ENCODE assay signal across 8 cellular contexts in the genomic region with DNA sequence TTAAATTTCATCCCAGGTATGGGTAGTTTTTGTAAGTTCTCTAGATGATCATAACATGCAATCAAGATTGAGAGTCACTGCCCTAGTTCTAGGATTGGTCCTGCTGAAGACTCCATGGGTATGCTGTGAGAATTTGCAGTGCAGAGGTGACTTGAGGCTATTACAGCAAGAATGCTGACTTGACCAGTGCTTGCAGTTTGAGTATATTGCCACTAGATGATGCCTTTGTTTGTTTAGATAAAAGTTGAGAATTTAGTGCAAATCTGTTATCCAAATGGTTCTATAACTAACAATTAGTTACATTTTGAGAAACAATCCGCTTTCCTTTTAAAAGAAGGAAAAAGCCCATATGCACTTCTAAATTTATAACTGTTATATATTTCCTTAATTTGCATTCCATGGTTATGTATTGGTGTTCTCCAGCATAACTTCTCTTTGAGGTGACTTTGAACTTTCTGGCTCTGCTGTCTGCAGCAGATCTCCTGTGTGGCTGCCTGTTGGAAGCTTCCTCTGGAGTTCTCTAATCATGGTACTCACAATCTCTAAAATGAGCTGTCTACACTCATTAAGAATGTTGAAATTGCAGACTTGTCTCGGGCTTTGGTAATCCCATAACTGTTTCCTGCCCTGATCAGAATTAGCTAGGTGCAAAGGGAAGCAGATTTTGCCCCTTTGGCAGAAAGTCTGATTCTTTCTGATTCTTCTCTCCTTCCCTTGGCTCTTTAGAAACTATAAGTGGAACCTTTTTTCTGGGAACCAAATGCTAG. TPM values are rescaled to one million over a fixed set of nuclear protein-coding genes. Genes with fewer than 3 reads are reported as not detected.
DNase-seq lines count a peak whose midpoint lies in the region; ATAC-seq and TF ChIP-seq lines count a peak whose summit lies in the region.

No MANE protein-coding gene starts in this region.

- no peaks in the 10 kb centered on the region for H3K4me1 Mint-ChIP-seq in type B pancreatic cell (ENCODE audit: unreplicated experiment)
- peaks cover 3% of the 10 kb centered on the region for H3K4me1 Mint-ChIP-seq in activated T-cell treated with anti-CD3 and anti-CD28 coated beads, Interleukin-2, amount 50 U/mL, for 4 hours (ENCODE audit: low read depth)

- no peak overlapping the region for H3K27ac Mint-ChIP-seq in type B pancreatic cell

- H3K9me3 ChIP-seq in AG04450 (ENCODE audit: control insufficient read depth, insufficient read depth, low read length) = no peaks in the 10 kb centered on the region
- no peaks in the 10 kb centered on the region for H3K9me3 ChIP-seq in Peyer's patch

- intact Hi-C loops in sciatic nerve (cut with DNase I) = no loop called here

- no peak overlapping the region for H3K4me3 Mint-ChIP-seq in type B pancreatic cell
- no peak overlapping the region for H3K4me3 Mint-ChIP-seq in activated T-cell treated with anti-CD3 and anti-CD28 coated beads, Interleukin-2, amount 50 U/mL, for 4 hours

- H3K36me3 Mint-ChIP-seq in type B pancreatic cell = peaks cover 10% of the 10 kb centered on the region
- H3K36me3 Mint-ChIP-seq in activated T-cell treated with anti-CD3 and anti-CD28 coated beads, Interleukin-2, amount 50 U/mL, for 4 hours (ENCODE audit: insufficient read depth) = no peaks in the 10 kb centered on the region

- no peak for TF ChIP-seq POLR2A in Peyer's patch (IDR thresholded peaks at IDR 0.05)

- TF ChIP-seq CTCF in AG04450 (IDR thresholded peaks at IDR 0.05; ENCODE audit: low read depth, low read length) (peak; percentile 78), GM12875 (IDR thresholded peaks at IDR 0.05; ENCODE audit: borderline replicate concordance, insufficient read depth, low read depth, low read length) (peak; percentile 56), Peyer's patch (IDR thresholded peaks at IDR 0.05) (peak in 4 of 6 experiments; percentile 34 to 60 (median 54)), foreskin keratinocyte (conservative IDR thresholded peaks at IDR 0.05) (peak; percentile 64), type B pancreatic cell (conservative IDR thresholded peaks at IDR 0.05) (peak; percentile 72)

- POLR2A ChIA-PET in AG04450 (lab: Yijun Ruan, JAX) = interaction anchor here (1.3 kb wide), 1 partner anchor 27 kb away, joined by 6 read pairs; no protein-coding TSS in a partner anchor

- no peaks in the 10 kb centered on the region for H3K27me3 ChIP-seq in AG04450 (ENCODE audit: control insufficient read depth, insufficient read depth, low read length)
- no peaks in the 10 kb centered on the region for H3K27me3 ChIP-seq in Peyer's patch
- no peaks in the 10 kb centered on the region for H3K27me3 ChIP-seq in foreskin keratinocyte

- H3K4me3 ChIP-seq in AG04450 (ENCODE audit: low read depth, low read length) (no peak overlapping the region), GM12875 (ENCODE audit: low read depth, low read length) (no peak overlapping the region), Peyer's patch (no peak overlapping the region)

- ATAC-seq in foreskin keratinocyte (peak; percentile 74), sciatic nerve (no peak), GM18519 (IDR thresholded peaks at IDR 0.05; ENCODE audit: low FRiP score, unreplicated experiment) (no peak)
- ATAC-seq in activated T-cell treated with anti-CD3 and anti-CD28 coated beads, Interleukin-2, amount 50 U/mL, for 4 hours = no peak

- H3K27ac ChIP-seq in AG04450 (ENCODE audit: low read depth, low read length) (no peak overlapping the region), Peyer's patch (no peak overlapping the region), foreskin keratinocyte (no peak overlapping the region)

- H3K9me3 Mint-ChIP-seq in type B pancreatic cell = no peaks in the 10 kb centered on the region
- no peaks in the 10 kb centered on the region for H3K9me3 Mint-ChIP-seq in activated T-cell treated with anti-CD3 and anti-CD28 coated beads, Interleukin-2, amount 50 U/mL, for 4 hours

- H3K4me1 ChIP-seq in Peyer's patch (no peaks in the 10 kb centered on the region), foreskin keratinocyte (no peaks in the 10 kb centered on the region)

- H3K27me3 Mint-ChIP-seq in type B pancreatic cell = no peaks in the 10 kb centered on the region
- no peaks in the 10 kb centered on the region for H3K27me3 Mint-ChIP-seq in activated T-cell treated with anti-CD3 and anti-CD28 coated beads, Interleukin-2, amount 50 U/mL, for 4 hours (ENCODE audit: low read depth)

- CTCF ChIA-PET in AG04450 (lab: Charles Lee) = interaction anchor here (0.6 to 2.8 kb wide), 17 partner anchors 9 to 1030 kb away, joined by 3 to 16 read pairs (median 4); no protein-coding TSS in a partner anchor

- H3K36me3 ChIP-seq in Peyer's patch = no peaks in the 10 kb centered on the region

- DNase-seq in AG04450 (ENCODE audit: low read depth, low spot score) (no peak), Peyer's patch (no peak), foreskin keratinocyte (peak in 1 of 2 donors; percentile 39), type B pancreatic cell (ENCODE audit: extremely low spot score, unreplicated experiment) (no peak), sciatic nerve (ENCODE audit: low spot score) (no peak)
- no peak for DNase-seq in activated T-cell treated with anti-CD3 and anti-CD28 coated beads, Interleukin-2, amount 50 U/mL, for 4 hours

RNA-seq across cellular contexts. Expression of gene MELK, which starts 24.9 kb away (rescaled TPM):
- 13.0 and 19.2 TPM in 2 replicates for polyA plus RNA-seq in AG04450 (2011; rRNA removed)
- polyA minus RNA-seq in AG04450 (2011; rRNA and poly(A)+ RNA removed) = 5.7 and 14.4 TPM in 2 replicates
- 1 to 10 TPM; 1.2 to 4.5 (median 3.2) TPM for total RNA-seq in Peyer's patch
- 72.3 and 82.7 TPM in 2 replicates for total RNA-seq in foreskin keratinocyte
- 36.9 and 49.8 TPM in 2 replicates for polyA plus RNA-seq in foreskin keratinocyte
- 19.8 and 35.8 TPM in 2 replicates for total RNA-seq in type B pancreatic cell (ENCODE audit: low replicate concordance)
- 10 to 100 TPM in 1 of 3 donors, 1 to 10 TPM in 2; 8.4 to 11.6 (median 9.0) TPM for total RNA-seq in activated T-cell treated with anti-CD3 and anti-CD28 coated beads, Interleukin-2, amount 50 U/mL, for 4 hours
- 0.49 TPM for total RNA-seq in sciatic nerve
